ENCODE assay signal across 17 cellular contexts in the genomic region with DNA sequence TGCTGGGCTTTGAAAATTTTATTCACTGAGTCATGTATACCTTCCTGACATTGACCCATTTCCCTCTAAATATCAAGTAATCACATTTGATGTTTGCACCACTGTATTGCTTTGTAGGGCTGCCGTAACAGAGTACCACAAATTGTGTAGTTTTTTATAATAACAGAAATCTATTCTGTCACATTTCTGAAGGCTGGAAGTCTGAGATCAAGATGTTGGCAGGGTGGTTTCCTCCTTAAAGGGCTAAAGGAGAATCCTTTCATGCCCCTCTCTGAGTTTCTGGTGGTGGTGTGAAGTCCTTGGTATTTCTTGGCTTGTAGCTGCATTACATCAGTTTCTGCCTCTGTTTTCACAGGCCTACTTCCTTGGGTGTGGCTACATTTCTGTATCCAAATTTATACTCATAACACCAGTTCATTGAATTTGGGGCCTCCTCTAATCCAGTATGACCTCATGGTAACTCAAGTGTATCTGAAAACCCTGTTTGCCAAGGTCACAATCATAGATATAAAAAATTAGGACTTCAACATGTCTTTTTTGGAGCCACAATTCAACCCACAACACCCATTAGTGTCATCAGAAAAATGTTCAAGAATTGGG. TPM values are rescaled to one million over a fixed set of nuclear protein-coding genes. Genes with fewer than 3 reads are reported as not detected.
DNase-seq lines count a peak whose midpoint lies in the region; ATAC-seq and TF ChIP-seq lines count a peak whose summit lies in the region.
"Had no signal": no experiment of that assay in that cellular context is flagged by ENCODE, and none has a peak within 500 bp of the region (broad histone marks: within the 10 kb centered on the region; RNA-seq: fewer than 3 reads in every experiment).

No MANE protein-coding gene starts in this region.

- H2BK12ac ChIP-seq in H9 (ENCODE audit: insufficient read length, low read depth, low read length), result no peak overlapping the region

- H2BK20ac ChIP-seq in H9 (ENCODE audit: low read depth, low read length, poor library complexity, severe bottlenecking), result no peak overlapping the region

- no peaks in the 10 kb centered on the region for H3K79me1 ChIP-seq in H9 (ENCODE audit: insufficient read depth, low read depth, low read length, poor library complexity, severe bottlenecking)

- no peaks in the 10 kb centered on the region for H3K79me2 ChIP-seq in H9 (ENCODE audit: insufficient read depth, low read length)

- no peak overlapping the region for H3K23ac ChIP-seq in H9 (ENCODE audit: insufficient read length, low read depth, low read length)

- H3K27me3 ChIP-seq in right atrium auricular region (no peaks in the 10 kb centered on the region), tibial artery (no peaks in the 10 kb centered on the region), A673 (replicated peaks; ENCODE audit: insufficient read depth, low read depth, low read length, poor library complexity) (no peaks in the 10 kb centered on the region), H9 (ENCODE audit: insufficient read depth, low read length) (no peaks in the 10 kb centered on the region)
- H3K27me3 ChIP-seq: BE2C, neutrophil, spleen had no signal

- TF ChIP-seq CTCF in right atrium auricular region (IDR thresholded peaks at IDR 0.05) (no peak), tibial artery (IDR thresholded peaks at IDR 0.05) (no peak), A673 (conservative IDR thresholded peaks at IDR 0.05; ENCODE audit: low read depth, low read length) (no peak), H9 (conservative IDR thresholded peaks at IDR 0.05) (no peak)

- H3T11ph ChIP-seq in H9 (ENCODE audit: low read length), result no peak overlapping the region

- H3K9me3 ChIP-seq in right atrium auricular region (peaks cover 0 to 6% of the 10 kb centered on the region in 2 donors), tibial artery (peaks cover 0 to 5% (median 0%) of the 10 kb centered on the region in 3 donors), A673 (ENCODE audit: low read depth, low read length, poor library complexity, severe bottlenecking) (no peaks in the 10 kb centered on the region), H9 (ENCODE audit: control insufficient read depth, low read depth, low read length) (no peaks in the 10 kb centered on the region)
- H3K9me3 ChIP-seq: BE2C, neutrophil had no signal

- H3K9me3 Mint-ChIP-seq in activated CD8-positive, alpha-beta T cell treated with anti-CD3 and anti-CD28 coated beads, Interleukin-2, amount 10 ng/mL, durations not matched to agents 7 days and 5 days (ENCODE audit: insufficient read depth), result peaks cover 20% of the 10 kb centered on the region
- peaks cover 17 to 21% of the 10 kb centered on the region in 2 experiments for H3K9me3 Mint-ChIP-seq in H9

- H3K4me1 ChIP-seq in right atrium auricular region (no peaks in the 10 kb centered on the region), tibial artery (peaks cover 0 to 9% (median 5%) of the 10 kb centered on the region in 4 donors), A673 (ENCODE audit: insufficient read depth, low read length, poor library complexity, severe bottlenecking) (no peaks in the 10 kb centered on the region), H9 (ENCODE audit: insufficient read depth, low read length) (no peaks in the 10 kb centered on the region; the same call in none of the 2 replicates)
- H3K4me1 ChIP-seq: BE2C had no signal

- peaks cover 18% of the 10 kb centered on the region for H3K4me1 Mint-ChIP-seq in activated CD8-positive, alpha-beta T cell treated with anti-CD3 and anti-CD28 coated beads, Interleukin-2, amount 10 ng/mL, durations not matched to agents 7 days and 5 days (ENCODE audit: low read depth)
- peaks cover 42 to 45% of the 10 kb centered on the region in 2 experiments for H3K4me1 Mint-ChIP-seq in H9
- H3K4me1 Mint-ChIP-seq: brain had no signal

- intact Hi-C loops in Right ventricle myocardium inferior (cut with DNase I), result no loop called here
- intact Hi-C loops in tibial artery (cut with DNase I; ENCODE audit: low total_unique reads), result no loop called here
- intact Hi-C loops in A673 (cut with micrococcal nuclease; ENCODE audit: unreplicated experiment), result no loop called here

- no peak overlapping the region for H3K9ac ChIP-seq in H9 (ENCODE audit: extremely low read depth, insufficient read length, low read length)

- H3K23me2 ChIP-seq in H9 (ENCODE audit: insufficient read length, low read depth, low read length, poor library complexity, severe bottlenecking), result no peaks in the 10 kb centered on the region

- no peak overlapping the region for H3K56ac ChIP-seq in H9 (ENCODE audit: insufficient read length, low read depth, low read length)

- CTCF ChIA-PET in activated CD8-positive, alpha-beta T cell treated with anti-CD3 and anti-CD28 coated beads, Interleukin-2, amount 10 ng/mL, durations not matched to agents 7 days and 5 days (lab: Charles Lee), result interaction anchor here (1.0 to 1.5 kb wide), 2 partner anchors 8 to 51 kb away, joined by 4 to 7 read pairs; no protein-coding TSS in a partner anchor
- CTCF ChIA-PET in A673 (lab: Charles Lee), result no interaction called here

- H2BK5ac ChIP-seq in H9 (ENCODE audit: insufficient read length, low read length), result no peak overlapping the region

- H3K14ac ChIP-seq in H9 (ENCODE audit: insufficient read depth, low read length), result no peak overlapping the region

- no peak overlapping the region for H3K4me3 ChIP-seq in right atrium auricular region
- H3K4me3 ChIP-seq in tibial artery, result no peak overlapping the region
- no peak overlapping the region for H3K4me3 ChIP-seq in A673 (ENCODE audit: low read depth, low read length, poor library complexity, severe bottlenecking)
- H3K4me3 ChIP-seq: spleen had no signal

- peak overlapping the region in 1 of 2 donors; percentile 53 for H3K27ac ChIP-seq in right atrium auricular region
- peak overlapping the region; percentile 12 to 49 for H3K27ac ChIP-seq in tibial artery
- no peak overlapping the region for H3K27ac ChIP-seq in A673 (ENCODE audit: low read depth, low read length, poor library complexity, severe bottlenecking)
- H3K27ac ChIP-seq in H9 (ENCODE audit: insufficient read length, low read depth, low read length), result no peak overlapping the region
- H3K27ac ChIP-seq: neutrophil had no signal

- POLR2A ChIA-PET in activated CD8-positive, alpha-beta T cell treated with anti-CD3 and anti-CD28 coated beads, Interleukin-2, amount 10 ng/mL, durations not matched to agents 7 days and 5 days (lab: Charles Lee), result no interaction called here
- POLR2A ChIA-PET in A673 (lab: Charles Lee; ENCODE audit: low non-redundant PET), result interaction anchor here (0.5 kb wide), 1 partner anchor 238 kb away, joined by 3 read pairs; no protein-coding TSS in a partner anchor

- H3K27me3 Mint-ChIP-seq in activated CD8-positive, alpha-beta T cell treated with anti-CD3 and anti-CD28 coated beads, Interleukin-2, amount 10 ng/mL, durations not matched to agents 7 days and 5 days (ENCODE audit: low read depth), result no peaks in the 10 kb centered on the region
- no peaks in the 10 kb centered on the region; the same call in 1 of the 2 replicates for H3K27me3 Mint-ChIP-seq in H9 (ENCODE audit: low read depth)

- no peak overlapping the region for H3K4ac ChIP-seq in H9 (ENCODE audit: low read depth, low read length)

- H4K91ac ChIP-seq in H9 (ENCODE audit: insufficient read length, low read depth, low read length), result no peak overlapping the region

- H4K20me1 ChIP-seq in H9 (ENCODE audit: control insufficient read depth, insufficient read depth, insufficient read length), result no peaks in the 10 kb centered on the region

- H3K18ac ChIP-seq in H9 (ENCODE audit: insufficient read length, low read depth, low read length), result no peak overlapping the region

- H2AK5ac ChIP-seq in H9 (ENCODE audit: insufficient read length, low read length), result no peak overlapping the region

- ATAC-seq in Right ventricle myocardium inferior (peak; percentile 60), HG02973 (IDR thresholded peaks at IDR 0.05; ENCODE audit: unreplicated experiment) (no peak)
- ATAC-seq in activated CD8-positive, alpha-beta T cell treated with anti-CD3 and anti-CD28 coated beads, Interleukin-2, amount 10 ng/mL, durations not matched to agents 7 days and 5 days, result no peak

- H3K4me2 ChIP-seq in H9 (ENCODE audit: insufficient read depth, insufficient read length, low read length), result no peak overlapping the region

- H3K27ac Mint-ChIP-seq in activated CD8-positive, alpha-beta T cell treated with anti-CD3 and anti-CD28 coated beads, Interleukin-2, amount 10 ng/mL, durations not matched to agents 7 days and 5 days, result peak overlapping the region; percentile 74
- no peak overlapping the region for H3K27ac Mint-ChIP-seq in H9
- H3K27ac Mint-ChIP-seq: brain had no signal

- H2BK120ac ChIP-seq in H9 (ENCODE audit: low read depth, low read length, poor library complexity, severe bottlenecking), result no peak overlapping the region

- no peak overlapping the region for H4K5ac ChIP-seq in H9 (ENCODE audit: insufficient read length, low read depth, low read length)

- no peak overlapping the region for H4K8ac ChIP-seq in H9 (replicated peaks; ENCODE audit: insufficient read length, low read depth, low read length)

- peaks cover 32% of the 10 kb centered on the region for H3K36me3 Mint-ChIP-seq in activated CD8-positive, alpha-beta T cell treated with anti-CD3 and anti-CD28 coated beads, Interleukin-2, amount 10 ng/mL, durations not matched to agents 7 days and 5 days (ENCODE audit: low read depth)
- H3K36me3 Mint-ChIP-seq in H9 (ENCODE audit: insufficient read depth in 1 of 3, low read depth in 3 of 3), result peaks cover 5 to 24% (median 14%) of the 10 kb centered on the region in 3 experiments; a peak in 5 of 7 replicates
- H3K36me3 Mint-ChIP-seq: brain had no signal

- no TSS peak for BruUV-seq in A673 (replicated peaks; lab: Mats Ljungman, UMichigan)

- no CpG with 5 or more reads among the region's 1 CpG for WGBS in H9 (ENCODE audit: extremely low coverage, insufficient read length, low lambda C conversion rate)

- H3K36me3 ChIP-seq in right atrium auricular region (no peaks in the 10 kb centered on the region), tibial artery (no peaks in the 10 kb centered on the region), A673 (ENCODE audit: insufficient read depth, low read length, poor library complexity, severe bottlenecking) (no peaks in the 10 kb centered on the region)
- H3K36me3 ChIP-seq: BE2C, neutrophil, spleen had no signal

- no peak overlapping the region for H3K4me3 Mint-ChIP-seq in activated CD8-positive, alpha-beta T cell treated with anti-CD3 and anti-CD28 coated beads, Interleukin-2, amount 10 ng/mL, durations not matched to agents 7 days and 5 days
- no peak overlapping the region for H3K4me3 Mint-ChIP-seq in H9
- H3K4me3 Mint-ChIP-seq: brain had no signal

- DNase-seq in Right ventricle myocardium inferior (ENCODE audit: missing footprints), result no peak
- no peak for DNase-seq in right atrium auricular region (ENCODE audit: low spot score)
- peak; percentile 30 for DNase-seq in activated CD8-positive, alpha-beta T cell treated with anti-CD3 and anti-CD28 coated beads, Interleukin-2, amount 10 ng/mL, durations not matched to agents 7 days and 5 days
- peak; percentile 62 for DNase-seq in fibroblast of the conjunctiva (ENCODE audit: low read depth)
- DNase-seq in tibial artery, result no peak
- no peak for DNase-seq in A673 (ENCODE audit: low spot score)
- no peak for DNase-seq in H9
- DNase-seq: BE2C; GDM1; NCI-H1417 treated with DMSO at 0.1 percent for 48 hours; NK-92 treated with Interleukin-12 subunit alpha and Interleukin-12 subunit beta, amount 100 ng/mL, for 24 hours; spleen had no signal

- no peak overlapping the region for H2AFZ ChIP-seq in H9 (ENCODE audit: low read length)

- no peak overlapping the region for H2BK15ac ChIP-seq in H9 (ENCODE audit: low read depth, low read length)

RNA-seq across cellular contexts. Expression of a gene that starts 29.1 kb away (rescaled TPM):
- 77.1 TPM for total RNA-seq in Right ventricle myocardium inferior
- total RNA-seq in right atrium auricular region, result 10 to 100 TPM; 55.1 to 94.3 TPM
- total RNA-seq in activated CD8-positive, alpha-beta T cell treated with anti-CD3 and anti-CD28 coated beads, Interleukin-2, amount 10 ng/mL, durations not matched to agents 7 days and 5 days, result 100 to 1,000 TPM in 1 of 2 experiments, 10 to 100 TPM in 1; 99.1 to 109 TPM
- total RNA-seq in A673 (2021), result 74.2 and 78.3 TPM in 2 replicates
- 139 and 141 TPM in 2 replicates for total RNA-seq in H9 (2021)

RNA-seq across cellular contexts. Expression of a gene that starts 58.7 kb away (rescaled TPM):
- total RNA-seq in Right ventricle myocardium inferior (19.3 TPM), right atrium auricular region (10 to 100 TPM in 1 of 2 donors, 1 to 10 TPM in 1; 2.4 to 19.1 TPM), A673 (2021) (not detected in 2 replicates), H9 (2021) (not detected in 2 replicates)
- total RNA-seq in activated CD8-positive, alpha-beta T cell treated with anti-CD3 and anti-CD28 coated beads, Interleukin-2, amount 10 ng/mL, durations not matched to agents 7 days and 5 days, result not detected
- total RNA-seq: activated CD8-positive, alpha-beta memory T cell treated with anti-CD3 and anti-CD28 coated beads for 36 hours; T-helper 1 cell treated with Interleukin-12 subunit alpha and Interleukin-12 subunit beta and Interleukin-4 antibody, amounts not matched to agents 30 ng/mL and 1 ng/mL, for 36 hours had no signal

Comparison
In these comparisons a context has a peak if more than half of its experiments do, and no peak if none do; other contexts are left out.
1. DNase-seq: peak in activated CD8-positive, alpha-beta T cell treated with anti-CD3 and anti-CD28 coated beads, Interleukin-2, amount 10 ng/mL, durations not matched to agents 7 days and 5 days (single experiment) and fibroblast of the conjunctiva (single experiment); none in Right ventricle myocardium inferior (single experiment), right atrium auricular region (single experiment), tibial artery (0 of 2), A673 (single experiment) and H9 (single experiment).
2. H3K27ac ChIP-seq: peak in tibial artery (2 of 2); none in A673 (single experiment) and H9 (single experiment).